Comparison of ENCODE assay signal across 1 cellular context in the genomic region with DNA sequence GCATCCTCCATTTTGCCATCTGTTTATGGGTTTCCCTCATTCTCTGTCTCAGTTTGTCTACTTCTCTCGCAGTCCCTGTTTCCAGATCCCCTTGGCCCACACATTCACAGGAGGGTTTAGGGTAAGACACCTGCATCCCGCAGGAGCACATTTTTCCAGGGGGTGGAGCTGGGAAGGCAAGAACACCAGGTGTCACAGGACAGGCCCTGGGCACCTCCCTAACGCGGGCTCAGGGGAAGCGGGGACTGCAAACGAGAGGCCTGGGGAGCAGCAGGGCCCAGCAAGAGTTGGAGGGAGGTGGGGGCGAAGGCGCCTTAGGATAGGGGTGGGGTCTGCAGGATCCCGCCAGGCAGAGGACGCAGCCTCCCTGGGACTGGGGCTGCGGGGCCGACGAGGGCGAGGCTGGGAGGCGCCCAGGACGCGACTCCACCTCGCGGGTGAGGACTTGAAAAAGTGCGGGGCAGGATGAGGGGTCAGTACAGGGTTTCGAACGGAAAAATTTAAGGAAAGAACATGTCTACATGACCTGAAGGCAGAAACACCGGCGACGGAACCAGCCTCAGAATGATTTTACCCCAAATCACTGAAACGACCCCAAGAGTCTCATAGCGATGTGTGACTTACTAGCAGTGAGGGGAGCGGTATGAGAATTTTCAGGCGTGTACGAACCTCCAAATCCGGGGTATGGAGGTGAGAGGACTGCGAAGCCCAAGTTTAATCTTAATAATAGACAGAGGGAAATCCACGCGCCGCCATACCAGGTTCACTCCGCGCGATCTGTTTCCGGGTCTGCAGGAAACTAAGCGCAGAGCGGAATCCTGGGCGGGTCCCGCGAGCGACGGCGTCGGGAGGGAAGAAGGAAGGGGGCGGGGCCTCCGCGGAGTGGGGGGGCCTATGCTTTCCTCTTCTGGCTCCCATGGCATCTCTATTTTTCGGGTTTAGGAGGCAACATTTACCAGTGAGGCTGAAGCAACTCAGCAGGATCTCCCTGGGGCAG.
TF ChIP-seq lines count a peak whose summit lies in the region.

No MANE protein-coding gene starts in this region.

TF ChIP-seq in neural cell, 6 proteins besides CTCF, POLR2A, EP300 and RAD21 (continued from another document):
- TF ChIP-seq, protein P1, sequence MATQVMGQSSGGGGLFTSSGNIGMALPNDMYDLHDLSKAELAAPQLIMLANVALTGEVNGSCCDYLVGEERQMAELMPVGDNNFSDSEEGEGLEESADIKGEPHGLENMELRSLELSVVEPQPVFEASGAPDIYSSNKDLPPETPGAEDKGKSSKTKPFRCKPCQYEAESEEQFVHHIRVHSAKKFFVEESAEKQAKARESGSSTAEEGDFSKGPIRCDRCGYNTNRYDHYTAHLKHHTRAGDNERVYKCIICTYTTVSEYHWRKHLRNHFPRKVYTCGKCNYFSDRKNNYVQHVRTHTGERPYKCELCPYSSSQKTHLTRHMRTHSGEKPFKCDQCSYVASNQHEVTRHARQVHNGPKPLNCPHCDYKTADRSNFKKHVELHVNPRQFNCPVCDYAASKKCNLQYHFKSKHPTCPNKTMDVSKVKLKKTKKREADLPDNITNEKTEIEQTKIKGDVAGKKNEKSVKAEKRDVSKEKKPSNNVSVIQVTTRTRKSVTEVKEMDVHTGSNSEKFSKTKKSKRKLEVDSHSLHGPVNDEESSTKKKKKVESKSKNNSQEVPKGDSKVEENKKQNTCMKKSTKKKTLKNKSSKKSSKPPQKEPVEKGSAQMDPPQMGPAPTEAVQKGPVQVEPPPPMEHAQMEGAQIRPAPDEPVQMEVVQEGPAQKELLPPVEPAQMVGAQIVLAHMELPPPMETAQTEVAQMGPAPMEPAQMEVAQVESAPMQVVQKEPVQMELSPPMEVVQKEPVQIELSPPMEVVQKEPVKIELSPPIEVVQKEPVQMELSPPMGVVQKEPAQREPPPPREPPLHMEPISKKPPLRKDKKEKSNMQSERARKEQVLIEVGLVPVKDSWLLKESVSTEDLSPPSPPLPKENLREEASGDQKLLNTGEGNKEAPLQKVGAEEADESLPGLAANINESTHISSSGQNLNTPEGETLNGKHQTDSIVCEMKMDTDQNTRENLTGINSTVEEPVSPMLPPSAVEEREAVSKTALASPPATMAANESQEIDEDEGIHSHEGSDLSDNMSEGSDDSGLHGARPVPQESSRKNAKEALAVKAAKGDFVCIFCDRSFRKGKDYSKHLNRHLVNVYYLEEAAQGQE (IDR thresholded peaks at IDR 0.05; ENCODE audit: borderline replicate concordance), result no peak
- TF ChIP-seq TAF1 (IDR thresholded peaks at IDR 0.05; ENCODE audit: low read depth) (no peak), EZH2 (IDR thresholded peaks at IDR 0.05; ENCODE audit: borderline replicate concordance, insufficient read depth, low read length, poor library complexity, severe bottlenecking) (no peak)
TF ChIP-seq in neural cell: peak in this region for 0.
